8 cellular contexts compared by ENCODE assay signal in genomic region chr17:44688675-44689491, GRCh38. TPM values are rescaled to one million over a fixed set of nuclear protein-coding genes. Genes with fewer than 3 reads are reported as not detected.
DNase-seq lines count a peak whose midpoint lies in the region; ATAC-seq, FAIRE-seq and TF ChIP-seq lines count a peak whose summit lies in the region.

No MANE protein-coding gene starts in this region.

- peaks cover 12% of the 10 kb centered on the region for H3K4me1 ChIP-seq in ES-I3 (ENCODE audit: insufficient read depth, low read length)
- H3K4me1 ChIP-seq in smooth muscle cell (ENCODE audit: low read depth) = peaks cover 11% of the 10 kb centered on the region

- no peaks in the 10 kb centered on the region for H3K9me3 ChIP-seq in ES-I3 (ENCODE audit: control insufficient read depth, insufficient read depth, low read length)
- no peaks in the 10 kb centered on the region for H3K9me3 ChIP-seq in smooth muscle cell (replicated peaks; ENCODE audit: low read depth)

- no peak for DNase-seq in activated T-helper 2 cell treated with anti-CD3 and anti-CD28 coated beads, Interferon-gamma antibody, Interleukin-2, Interleukin-4, amounts not matched to agents 10 μg/mL and 5 μg/mL and 100 μg/mL, durations not matched to agents 14 hours and 24 hours and 36 hours (ENCODE audit: low spot score)
- DNase-seq in smooth muscle cell (lab: John Stamatoyannopoulos, UW; ENCODE audit: unreplicated experiment) = no peak
- no peak for DNase-seq in RCC 7860 (ENCODE audit: low spot score)
- DNase-seq in AML-193 (lab: John Stamatoyannopoulos, UW) = no peak
- no peak for DNase-seq in activated gamma-delta T cell treated with Interleukin-2 at 50 U/mL for 16 hours

- 6% methylated on average over 13 of the region's 13 CpGs for WGBS in smooth muscle cell (ENCODE audit: low lambda C conversion rate)

- H3K4me1 Mint-ChIP-seq in activated T-helper 2 cell treated with anti-CD3 and anti-CD28 coated beads, Interferon-gamma antibody, Interleukin-2, Interleukin-4, amounts not matched to agents 10 μg/mL and 5 μg/mL and 100 μg/mL, durations not matched to agents 14 hours and 24 hours and 36 hours (ENCODE audit: low read depth) = peaks cover 22% of the 10 kb centered on the region

- intact Hi-C loops in activated T-helper 2 cell treated with anti-CD3 and anti-CD28 coated beads, Interferon-gamma antibody, Interleukin-2, Interleukin-4, amounts not matched to agents 10 μg/mL and 5 μg/mL and 100 μg/mL, durations not matched to agents 14 hours and 24 hours and 36 hours (cut with micrococcal nuclease) = loop anchor here (1.0 kb wide), 1 partner anchor 19 kb away; the partner anchor contains the start of gene DBF4B

- peaks cover 27% of the 10 kb centered on the region for H3K36me3 Mint-ChIP-seq in activated T-helper 2 cell treated with anti-CD3 and anti-CD28 coated beads, Interferon-gamma antibody, Interleukin-2, Interleukin-4, amounts not matched to agents 10 μg/mL and 5 μg/mL and 100 μg/mL, durations not matched to agents 14 hours and 24 hours and 36 hours (ENCODE audit: low read depth)

- peak overlapping the region; percentile 95 for H3K4me2 ChIP-seq in smooth muscle cell

- peak overlapping the region; percentile 99 for H3K4me3 Mint-ChIP-seq in activated T-helper 2 cell treated with anti-CD3 and anti-CD28 coated beads, Interferon-gamma antibody, Interleukin-2, Interleukin-4, amounts not matched to agents 10 μg/mL and 5 μg/mL and 100 μg/mL, durations not matched to agents 14 hours and 24 hours and 36 hours (ENCODE audit: low read depth)

- H3K27me3 ChIP-seq in smooth muscle cell (ENCODE audit: low read depth) = no peaks in the 10 kb centered on the region

- peak overlapping the region; percentile 92 for H3K9ac ChIP-seq in ES-I3 (ENCODE audit: low read depth, low read length)
- H3K9ac ChIP-seq in smooth muscle cell (ENCODE audit: low read depth) = peak overlapping the region; percentile 83

- no peaks in the 10 kb centered on the region for H3K9me3 Mint-ChIP-seq in activated T-helper 2 cell treated with anti-CD3 and anti-CD28 coated beads, Interferon-gamma antibody, Interleukin-2, Interleukin-4, amounts not matched to agents 10 μg/mL and 5 μg/mL and 100 μg/mL, durations not matched to agents 14 hours and 24 hours and 36 hours

- H2AFZ ChIP-seq in smooth muscle cell (ENCODE audit: low read depth) = peak overlapping the region; percentile 96

- H3K36me3 ChIP-seq in ES-I3 (ENCODE audit: insufficient read depth, low read length) = no peaks in the 10 kb centered on the region
- peaks cover under 1% of the 10 kb centered on the region for H3K36me3 ChIP-seq in smooth muscle cell (ENCODE audit: low read depth)

- H3K27ac Mint-ChIP-seq in activated T-helper 2 cell treated with anti-CD3 and anti-CD28 coated beads, Interferon-gamma antibody, Interleukin-2, Interleukin-4, amounts not matched to agents 10 μg/mL and 5 μg/mL and 100 μg/mL, durations not matched to agents 14 hours and 24 hours and 36 hours = peak overlapping the region; percentile 97

- H3K27ac ChIP-seq in smooth muscle cell (ENCODE audit: low read depth) = peak overlapping the region; percentile 70

- no peaks in the 10 kb centered on the region for H3F3A ChIP-seq in smooth muscle cell (ENCODE audit: low read depth)

- no peaks in the 10 kb centered on the region for H4K20me1 ChIP-seq in smooth muscle cell (ENCODE audit: low read depth)

- no peak for TF ChIP-seq CTCF in smooth muscle cell (IDR thresholded peaks at IDR 0.05; ENCODE audit: borderline replicate concordance, insufficient read depth, poor library complexity, severe bottlenecking)

- H3K79me2 ChIP-seq in smooth muscle cell (ENCODE audit: low read depth) = peaks cover 34% of the 10 kb centered on the region

- FAIRE-seq in RCC 7860 (lab: Jason Lieb, UNC) = no peak

- ATAC-seq in HG03135 (IDR thresholded peaks at IDR 0.05; ENCODE audit: unreplicated experiment) = peak; percentile 15

- H3K4me3 ChIP-seq in iPS-11a (ENCODE audit: low read depth, low read length) = peak overlapping the region; percentile 98
- peak overlapping the region; percentile 83 for H3K4me3 ChIP-seq in smooth muscle cell

- no peaks in the 10 kb centered on the region for H3K27me3 Mint-ChIP-seq in activated T-helper 2 cell treated with anti-CD3 and anti-CD28 coated beads, Interferon-gamma antibody, Interleukin-2, Interleukin-4, amounts not matched to agents 10 μg/mL and 5 μg/mL and 100 μg/mL, durations not matched to agents 14 hours and 24 hours and 36 hours (ENCODE audit: low read depth)

RNA-seq across cellular contexts. Expression of gene CCDC43, which starts 0.7 kb away (rescaled TPM):
- total RNA-seq in activated T-helper 2 cell treated with anti-CD3 and anti-CD28 coated beads, Interferon-gamma antibody, Interleukin-2, Interleukin-4, amounts not matched to agents 10 μg/mL and 5 μg/mL and 100 μg/mL, durations not matched to agents 14 hours and 24 hours and 36 hours = 39.7 and 40.9 TPM in 2 replicates
- total RNA-seq in smooth muscle cell = 26.9 and 29.0 TPM in 2 replicates
- polyA plus RNA-seq in smooth muscle cell = 19.3 and 25.4 TPM in 2 replicates

RNA-seq across cellular contexts. Expression of gene DBF4B, which starts 19.6 kb away (rescaled TPM):
- 22.8 and 24.4 TPM in 2 replicates for total RNA-seq in activated T-helper 2 cell treated with anti-CD3 and anti-CD28 coated beads, Interferon-gamma antibody, Interleukin-2, Interleukin-4, amounts not matched to agents 10 μg/mL and 5 μg/mL and 100 μg/mL, durations not matched to agents 14 hours and 24 hours and 36 hours
- 1.6 and 3.3 TPM in 2 replicates for total RNA-seq in smooth muscle cell
- polyA plus RNA-seq in smooth muscle cell = 2.7 and 4.1 TPM in 2 replicates

RNA-seq across cellular contexts. Expression of gene MEIOC, which starts 32.6 kb away (rescaled TPM):
- total RNA-seq in activated T-helper 2 cell treated with anti-CD3 and anti-CD28 coated beads, Interferon-gamma antibody, Interleukin-2, Interleukin-4, amounts not matched to agents 10 μg/mL and 5 μg/mL and 100 μg/mL, durations not matched to agents 14 hours and 24 hours and 36 hours = 0.37 and 1.3 TPM in 2 replicates
- 0.09 TPM in 1 of 2 replicates, not detected in the other for total RNA-seq in smooth muscle cell
- polyA plus RNA-seq in smooth muscle cell = 0.18 TPM in 1 of 2 replicates, not detected in the other
